32 cellular contexts compared by ENCODE assay signal in the genomic region with DNA sequence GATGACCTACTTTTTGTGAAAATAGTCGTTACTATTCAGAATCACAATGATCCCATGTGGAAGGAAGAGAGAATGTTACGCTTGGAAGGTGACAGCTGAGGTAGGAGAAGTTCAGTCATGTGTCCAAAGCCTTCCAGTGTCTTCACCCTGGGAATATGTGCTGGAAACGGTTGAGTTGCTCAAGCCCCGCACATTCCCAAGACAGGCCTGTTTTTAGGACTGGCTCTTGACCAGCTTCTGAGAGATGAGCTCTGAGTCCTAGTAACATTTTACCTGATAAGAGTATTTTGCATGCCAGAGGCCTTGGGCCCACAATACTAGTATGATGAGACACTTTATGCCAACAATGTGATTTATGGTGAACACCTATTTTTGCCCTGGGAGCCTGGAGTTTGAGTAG.
"Had no signal": no experiment of that assay in that cellular context is flagged by ENCODE, and none has a peak within 500 bp of the region (broad histone marks: within the 10 kb centered on the region; RNA-seq: fewer than 3 reads in every experiment).

No MANE protein-coding gene starts in this region.

- ATAC-seq: activated CD8-positive, alpha-beta memory T cell treated with anti-CD3 and anti-CD28 coated beads, Interleukin-2, amount 10 ng/mL, durations not matched to agents 7 days and 5 days; activated T-cell treated with anti-CD3 and anti-CD28 coated beads, Interleukin-2, amount 50 U/mL, for 72 hours; activated T-helper 17 cell treated with anti-CD3 and anti-CD28 coated beads, Interleukin-2, amount 50 U/mL, for 72 hours; K562; PC-3 had no signal

- H3K4me3 ChIP-seq: ascending aorta, K562 had no signal

- H3K9me3 ChIP-seq: ascending aorta had no signal

- H3K27me3 ChIP-seq: ascending aorta had no signal

- DNase-seq: activated CD4-positive, alpha-beta memory T cell treated with anti-CD3 and anti-CD28 coated beads, Interleukin-2, amount 10 ng/mL, durations not matched to agents 7 days and 5 days; activated CD4-positive, alpha-beta T cell treated with anti-CD3 and anti-CD28 coated beads for 1 hour; activated CD4-positive, alpha-beta T cell treated with anti-CD3 and anti-CD28 coated beads for 48 hours; activated CD4-positive, CD25-positive, alpha-beta regulatory T cell; activated CD8-positive, alpha-beta memory T cell treated with anti-CD3 and anti-CD28 coated beads for 24 hours; activated CD8-positive, alpha-beta memory T cell treated with anti-CD3 and anti-CD28 coated beads, Interleukin-2, amount 10 ng/mL, durations not matched to agents 7 days and 5 days; activated CD8-positive, alpha-beta memory T cell treated with anti-CD3 and anti-CD28 coated beads, Interleukin-2, amount 50 U/mL, for 48 hours; activated effector memory CD4-positive, alpha-beta T cell treated with anti-CD3 and anti-CD28 coated beads, Interleukin-2, amount 50 U/mL, for 16 hours; activated naive CD4-positive, alpha-beta T cell; activated naive CD4-positive, alpha-beta T cell treated with anti-CD3 and anti-CD28 coated beads, Interleukin-2, amount 50 U/mL, for 16 hours; activated naive CD8-positive, alpha-beta T cell treated with anti-CD3 and anti-CD28 coated beads for 36 hours; activated T-cell treated with anti-CD3 and anti-CD28 coated beads, Interleukin-2, amount 50 U/mL, for 72 hours; amygdala; NCI-H1105 treated with DMSO at 0.1 percent for 48 hours; NCI-H1436; NCI-H1694; NCI-H1930; NCI-H2081 treated with DMSO at 0.1 percent for 48 hours; NCI-H510A; NCI-H526; NCI-H748 treated with DMSO at 0.1 percent for 48 hours; NK-92 treated with Interleukin-12 subunit alpha and Interleukin-12 subunit beta, amount 100 ng/mL, for 24 hours; PC-3; Right ventricle myocardium superior; SW 1271; T-helper 1 cell; T-helper 2 cell; T-helper 9 cell; WERI-Rb-1 had no signal

- H3K27ac ChIP-seq: ascending aorta, WERI-Rb-1 had no signal

- H3K36me3 ChIP-seq: ascending aorta, WERI-Rb-1 had no signal

- H3K4me1 ChIP-seq: ascending aorta had no signal
